Comparison of ENCODE assay signal across 8 cellular contexts in the genomic region with DNA sequence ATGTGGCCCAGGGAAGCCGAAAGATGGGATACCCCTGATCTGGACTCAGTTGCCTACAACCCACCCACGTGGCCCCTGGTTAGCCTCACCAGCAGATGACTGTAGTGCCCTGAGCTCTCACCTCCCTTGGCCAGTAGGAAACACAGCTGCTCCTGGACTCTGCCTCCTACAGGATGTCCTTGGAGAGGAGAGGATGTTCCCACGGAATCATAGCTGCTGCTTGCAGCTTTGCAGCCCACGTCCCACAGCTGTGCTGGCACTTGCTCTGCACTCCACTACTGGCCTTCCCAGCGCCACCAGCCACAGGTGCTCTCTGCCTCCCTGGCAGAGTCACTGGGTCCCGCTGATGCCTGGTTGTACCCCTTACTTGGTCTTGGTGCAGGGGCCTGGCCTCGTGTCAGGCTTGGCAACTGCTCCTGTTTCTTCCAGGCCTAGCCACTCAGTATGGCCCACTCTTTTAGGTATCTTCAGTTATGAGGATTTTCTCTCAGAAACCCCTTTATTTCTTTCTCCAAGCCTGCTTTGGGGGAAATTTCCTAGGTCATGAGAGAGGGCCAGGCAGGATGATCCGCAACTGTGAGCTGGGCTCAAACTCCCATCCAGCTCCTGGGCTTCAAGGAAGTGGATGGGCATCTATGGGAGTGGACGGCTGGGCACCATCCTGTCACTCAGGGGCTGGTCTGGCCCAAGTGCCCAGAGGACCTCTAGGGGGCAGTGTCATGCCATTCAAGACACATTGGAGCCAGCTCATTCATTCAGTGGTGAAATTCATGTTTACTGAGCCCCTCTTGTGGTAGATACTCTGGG. TPM values are rescaled to one million over a fixed set of nuclear protein-coding genes. Genes with fewer than 3 reads are reported as not detected.
A peak's percentile ranks its signal among the peaks of the same experiment; 100 is the strongest.
DNase-seq lines count a peak whose midpoint lies in the region; ATAC-seq and TF ChIP-seq lines count a peak whose summit lies in the region.

No MANE protein-coding gene starts in this region.

- no peaks in the 10 kb centered on the region for H3K27me3 ChIP-seq in ascending aorta

- TF ChIP-seq CTCF in ascending aorta (IDR thresholded peaks at IDR 0.05) = peak; percentile 55 to 70 (median 65)

- intact Hi-C loops in ascending aorta (cut with DNase I) = no loop called here

- no peak overlapping the region for H3K4me3 ChIP-seq in ascending aorta

- H3K27ac ChIP-seq in ascending aorta = no peak overlapping the region

- peaks cover 35 to 51% of the 10 kb centered on the region in 2 donors for H3K36me3 ChIP-seq in ascending aorta

- H3K9me3 ChIP-seq in ascending aorta = no peaks in the 10 kb centered on the region

- peak; percentile 79 for DNase-seq in D341Med (ENCODE audit: low spot score)
- DNase-seq in HK-2 (ENCODE audit: unreplicated experiment) = peak; percentile 35
- peak; percentile 29 to 66 (median 57) for DNase-seq in T-helper 1 cell
- peak in 1 of 2 donors; percentile 79 for DNase-seq in ascending aorta (ENCODE audit: low spot score in 2 of 2)
- DNase-seq in hypothalamus (lab: John Stamatoyannopoulos, UW) = peak in 37 of 51 donors; percentile 13 to 81 (median 46)
- peak; percentile 34 to 66 (median 45) for DNase-seq in stimulated activated CD4-positive, alpha-beta T cell treated with anti-CD3 and anti-CD28 coated beads, Interleukin-12 subunit alpha, Interleukin-12 subunit beta, amount 100 ng/mL, for 48 hours (ENCODE audit: low read depth in 2 of 3, low spot score in 1 of 3)
- no peak for DNase-seq in NCI-H1436 (lab: John Stamatoyannopoulos, UW)

- peak; percentile 60 for ATAC-seq in GM19438 (IDR thresholded peaks at IDR 0.05; ENCODE audit: low read depth, unreplicated experiment)

- H3K4me1 ChIP-seq in ascending aorta = no peaks in the 10 kb centered on the region

RNA-seq across cellular contexts. Expression of gene VILL, which starts 16.3 kb away (rescaled TPM):
- total RNA-seq in ascending aorta = 6.3 TPM

RNA-seq across cellular contexts. Expression of gene PLCD1, which starts 55.1 kb away (rescaled TPM):
- total RNA-seq in ascending aorta = 167 TPM
